In the genomic region with DNA sequence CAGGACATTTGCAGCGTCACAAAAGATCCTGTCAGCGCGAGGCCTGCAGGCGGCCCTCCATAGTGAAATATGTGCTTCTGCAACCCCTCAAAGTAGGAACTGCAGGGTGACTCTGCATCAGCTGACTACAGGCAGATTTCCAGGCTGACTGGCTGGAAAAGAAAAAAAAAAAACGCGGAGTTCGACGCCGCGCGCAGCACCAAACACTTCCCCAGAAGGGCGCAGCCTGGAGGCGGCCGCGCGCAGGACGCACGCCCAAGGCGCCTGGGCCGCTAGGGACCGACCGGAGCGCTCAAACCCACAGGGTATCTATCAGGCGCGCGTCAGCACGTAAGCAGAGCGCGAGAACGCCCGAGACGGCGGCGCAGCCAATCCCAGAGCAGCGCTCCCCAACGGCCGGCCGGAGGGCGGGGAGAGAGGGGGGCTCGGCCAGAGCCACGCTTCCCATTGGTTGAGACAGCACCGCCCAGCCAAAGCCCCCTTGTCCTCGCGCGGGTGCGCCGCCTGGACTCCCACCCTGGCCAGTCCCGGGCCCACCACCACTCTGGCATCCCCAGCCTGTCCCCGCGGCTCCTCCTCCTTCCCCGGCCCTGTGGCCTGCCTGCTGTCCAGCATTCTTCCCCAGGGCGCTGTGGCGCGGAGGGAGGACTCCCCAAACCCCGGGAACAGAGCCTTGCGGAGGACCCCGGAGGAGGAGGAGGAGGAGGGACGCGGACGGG, we compare ENCODE assay signal across 8 cellular contexts. TPM values are rescaled to one million over a fixed set of nuclear protein-coding genes. Genes with fewer than 3 reads are reported as not detected.
A peak's percentile ranks its signal among the peaks of the same experiment; 100 is the strongest.
DNase-seq lines count a peak whose midpoint lies in the region; ATAC-seq and TF ChIP-seq lines count a peak whose summit lies in the region.

No MANE protein-coding gene starts in this region.

- ATAC-seq in CD4-positive, CD25-positive, alpha-beta regulatory T cell (ENCODE audit: low read depth in 2 of 2): peak; percentile 96 to 98
- peak; percentile 95 for ATAC-seq in GM19395 (IDR thresholded peaks at IDR 0.05; ENCODE audit: unreplicated experiment)
- peak; percentile 93 for ATAC-seq in HG03558 (IDR thresholded peaks at IDR 0.05; ENCODE audit: extremely low read depth, unreplicated experiment)
- ATAC-seq in right lobe of liver: peak; percentile 84 to 94 (median 90)

- H3K9me3 Mint-ChIP-seq in CD4-positive, CD25-positive, alpha-beta regulatory T cell: peaks cover 0 to 2% (median 0%) of the 10 kb centered on the region in 7 donors

- peaks cover 23% of the 10 kb centered on the region for H3K27me3 Mint-ChIP-seq in CD4-positive, CD25-positive, alpha-beta regulatory T cell

- peak overlapping the region; percentile 83 for H3K27ac ChIP-seq in CD4-positive, CD25-positive, alpha-beta regulatory T cell (ENCODE audit: insufficient read depth, low read length, poor library complexity, severe bottlenecking)
- H3K27ac ChIP-seq in dorsolateral prefrontal cortex: peak overlapping the region; percentile 62 to 99 (median 97)
- peak overlapping the region; percentile 7 to 66 (median 57) for H3K27ac ChIP-seq in right lobe of liver

- peaks cover 15% of the 10 kb centered on the region for H3K4me1 ChIP-seq in CD4-positive, CD25-positive, alpha-beta regulatory T cell (ENCODE audit: control insufficient read depth, insufficient read depth, low read length, poor library complexity, severe bottlenecking)
- peaks cover 0 to 33% (median 6%) of the 10 kb centered on the region in 4 donors for H3K4me1 ChIP-seq in right lobe of liver

- TF ChIP-seq CTCF in dorsolateral prefrontal cortex (IDR thresholded peaks at IDR 0.05 in 54 of 56, conservative IDR thresholded peaks at IDR 0.05 in 2 of 56; ENCODE audit: low read depth in 1 of 56, partially characterized antibody in 56 of 56) (peak; percentile 19 to 82 (median 66)), right lobe of liver (IDR thresholded peaks at IDR 0.05) (peak; percentile 9 to 42 (median 33))

- no peaks in the 10 kb centered on the region for H3K36me3 ChIP-seq in CD4-positive, CD25-positive, alpha-beta regulatory T cell (ENCODE audit: control insufficient read depth, insufficient read depth, low read length)
- H3K36me3 ChIP-seq in right lobe of liver: peaks cover 0 to 15% (median 1%) of the 10 kb centered on the region in 4 donors

- peak; percentile 84 to 97 (median 87) for DNase-seq in CD4-positive, CD25-positive, alpha-beta regulatory T cell
- DNase-seq in NCI-H748 treated with DMSO at 0.1 percent for 48 hours (lab: John Stamatoyannopoulos, UW): peak; percentile 76
- peak; percentile 93 to 95 for DNase-seq in activated CD4-positive, alpha-beta T cell treated with anti-CD3 and anti-CD28 coated beads, Interleukin-2, amount 50 U/mL, for 48 hours
- DNase-seq in dorsolateral prefrontal cortex: peak; percentile 96 to 99 (median 98)
- peak; percentile 87 to 93 (median 91) for DNase-seq in right lobe of liver
- DNase-seq in stimulated activated CD4-positive, alpha-beta T cell treated with anti-CD3 and anti-CD28 coated beads, Interleukin-4, amount 100 ng/mL, for 24 hours: peak; percentile 94

- H3K27me3 ChIP-seq in CD4-positive, CD25-positive, alpha-beta regulatory T cell (ENCODE audit: control insufficient read depth, insufficient read depth, low read length): peaks cover 8% of the 10 kb centered on the region
- H3K27me3 ChIP-seq in dorsolateral prefrontal cortex: no peaks in the 10 kb centered on the region
- no peaks in the 10 kb centered on the region for H3K27me3 ChIP-seq in right lobe of liver

- peaks cover 11% of the 10 kb centered on the region for H3K36me3 Mint-ChIP-seq in CD4-positive, CD25-positive, alpha-beta regulatory T cell

- no peaks in the 10 kb centered on the region for H3K9me3 ChIP-seq in CD4-positive, CD25-positive, alpha-beta regulatory T cell (ENCODE audit: control insufficient read depth in 2 of 2, low read length in 2 of 2)
- H3K9me3 ChIP-seq in right lobe of liver: no peaks in the 10 kb centered on the region

- peak overlapping the region; percentile 91 to 96 (median 95) for H3K4me3 Mint-ChIP-seq in CD4-positive, CD25-positive, alpha-beta regulatory T cell

- H3K4me1 Mint-ChIP-seq in CD4-positive, CD25-positive, alpha-beta regulatory T cell: peaks cover 11 to 27% (median 20%) of the 10 kb centered on the region in 4 donors

- H3K4me3 ChIP-seq in CD4-positive, CD25-positive, alpha-beta regulatory T cell (ENCODE audit: low read depth, low read length): peak overlapping the region; percentile 77
- H3K4me3 ChIP-seq in dorsolateral prefrontal cortex (peak overlapping the region; percentile 59 to 99 (median 92)), right lobe of liver (peak overlapping the region; percentile 44 to 56 (median 51))

- H3K27ac Mint-ChIP-seq in CD4-positive, CD25-positive, alpha-beta regulatory T cell: peak overlapping the region; percentile 62 to 92 (median 89)

- no peak for TF ChIP-seq POLR2A in right lobe of liver (IDR thresholded peaks at IDR 0.05)

- intact Hi-C loops in dorsolateral prefrontal cortex (cut with DNase I) (loop anchor here in 1 of 2 donors (5.0 kb wide), 2 partner anchors 42 to 43 kb away; no protein-coding TSS in a partner anchor), right lobe of liver (cut with DNase I) (no loop called here)

- 54% methylated on average over 9 of the region's 60 CpGs for WGBS in right lobe of liver (ENCODE audit: insufficient coverage, low coverage, low lambda C conversion rate, missing lambda C conversion rate)

RNA-seq across cellular contexts. Expression of a gene that starts 1.0 kb away (rescaled TPM):
- 20.3 TPM for total RNA-seq in CD4-positive, CD25-positive, alpha-beta regulatory T cell
- 10 to 100 TPM; 13.5 to 29.8 (median 22.2) TPM for polyA plus RNA-seq in CD4-positive, CD25-positive, alpha-beta regulatory T cell
- 100 to 1,000 TPM in 35 of 120 experiments, 10 to 100 TPM in 85; 52.3 to 136 (median 86.9) TPM for total RNA-seq in dorsolateral prefrontal cortex
- 100 to 1,000 TPM in 5 of 6 experiments, 10 to 100 TPM in 1; 65.5 to 366 (median 233) TPM for total RNA-seq in right lobe of liver

Comparison
In these comparisons a context has a peak if more than half of its experiments do, and no peak if none do; other contexts are left out.
1. Peak in every context shown above with its lines: DNase-seq, ATAC-seq, H3K4me3 ChIP-seq and H3K27ac ChIP-seq.